Comparison of ENCODE assay signal across 10 cellular contexts in genomic region chr1:20708891-20709290, GRCh38. TPM values are rescaled to one million over a fixed set of nuclear protein-coding genes. Genes with fewer than 3 reads are reported as not detected.
"Had no signal": no experiment of that assay in that cellular context is flagged by ENCODE, and none has a peak within 500 bp of the region (broad histone marks: within the 10 kb centered on the region; RNA-seq: fewer than 3 reads in every experiment).

No MANE protein-coding gene starts in this region.

- H3K4me3 ChIP-seq: GM23338 had no signal

- ATAC-seq: GM23338 had no signal

- H3K4me2 ChIP-seq: GM23338, KMS-11 had no signal

- H3K27ac ChIP-seq: KMS-11 had no signal

- H2AFZ ChIP-seq: GM23338 had no signal

- FAIRE-seq: H1, H54, HTR-8/SVneo had no signal

- DNase-seq: H9, HCEC 1CT, HFFc6, KBM-7 had no signal

- H3K9ac ChIP-seq: KMS-11 had no signal

RNA-seq across cellular contexts. Expression of gene KIF17, which starts 8.9 kb away (rescaled TPM):
- total RNA-seq: HT-29 had no signal
